ENCODE assay signal across 1 cellular context in genomic region chrX:108199691-108200090, GRCh38.
TF ChIP-seq lines count a peak whose summit lies in the region.

No MANE protein-coding gene starts in this region.

TF ChIP-seq in K562, 482 proteins besides CTCF, POLR2A, EP300 and RAD21 (continued from another document):
- no peak for TF ChIP-seq MLLT1 (IDR thresholded peaks at IDR 0.05)
- peak; percentile 42; the same call in 1 of the 2 replicates for TF ChIP-seq GATA2 (CRISPR knock-in tag; IDR thresholded peaks at IDR 0.05)
- peak; percentile 78 to 84 for TF ChIP-seq KDM1A (IDR thresholded peaks at IDR 0.05)
